16 cellular contexts compared by ENCODE assay signal in the genomic region with DNA sequence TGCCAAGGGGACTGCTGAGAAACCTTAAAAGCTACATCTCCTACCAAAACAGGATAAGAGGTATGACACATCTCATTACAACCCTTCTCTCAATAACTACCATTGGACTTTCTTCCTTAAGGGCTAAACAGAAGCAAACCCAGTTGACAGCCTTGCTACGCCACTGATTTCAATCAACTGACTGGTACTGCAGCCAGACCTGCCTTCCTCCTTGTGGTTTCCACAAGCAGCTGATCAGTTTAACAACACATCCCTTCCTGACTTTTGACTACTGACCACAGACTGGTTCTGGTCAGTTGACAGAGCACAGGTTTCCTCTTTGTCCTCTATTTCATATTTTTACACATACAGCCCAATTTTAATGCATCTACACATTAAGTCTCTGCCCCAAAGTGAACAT.
"Had no signal": no experiment of that assay in that cellular context is flagged by ENCODE, and none has a peak within 500 bp of the region (broad histone marks: within the 10 kb centered on the region; RNA-seq: fewer than 3 reads in every experiment).

No MANE protein-coding gene starts in this region.

- H3K27me3 Mint-ChIP-seq: activated CD4-positive, alpha-beta T cell treated with anti-CD3 and anti-CD28 coated beads, Interleukin-2, amount 10 ng/mL, durations not matched to agents 7 days and 5 days; dendritic cell treated with granulocyte-macrophage colony-stimulating factor and Interleukin-4, amounts not matched to agents 40 ng/mL and 50 ng/mL, for 4 days had no signal

- H3K27ac Mint-ChIP-seq: activated CD4-positive, alpha-beta T cell treated with anti-CD3 and anti-CD28 coated beads, Interleukin-2, amount 10 ng/mL, durations not matched to agents 7 days and 5 days; activated T-helper 1 cell treated with anti-CD3 and anti-CD28 coated beads, Interleukin-12 subunit alpha, Interleukin-12 subunit beta, Interleukin-2, Interleukin-4 antibody, amounts not matched to agents 30 ng/mL and 10 ng/mL and 1 ng/mL, durations not matched to agents 14 hours and 24 hours and 36 hours; dendritic cell treated with granulocyte-macrophage colony-stimulating factor and Interleukin-4, amounts not matched to agents 40 ng/mL and 50 ng/mL, for 4 days; effector memory CD8-positive, alpha-beta T cell; nephron had no signal

- DNase-seq: activated CD4-positive, alpha-beta T cell treated with anti-CD3 and anti-CD28 coated beads, Interleukin-2, amount 10 ng/mL, durations not matched to agents 7 days and 5 days; activated CD8-positive, alpha-beta memory T cell treated with anti-CD3 and anti-CD28 coated beads for 24 hours; activated naive CD4-positive, alpha-beta T cell treated with Interleukin-2 at 50 U/mL for 16 hours; aorta; effector memory CD8-positive, alpha-beta T cell; foreskin keratinocyte; left colon; mucosa of descending colon; occipital lobe; psoas muscle; right lobe of liver; stimulated activated naive CD8-positive, alpha-beta T cell treated with anti-CD3 and anti-CD28 coated beads, Interleukin-15, Interleukin-2, amounts not matched to agents 100 U/mL and 50 U/mL, for 24 hours; transverse colon had no signal

- H3K27ac ChIP-seq: foreskin keratinocyte, psoas muscle, right lobe of liver, transverse colon had no signal

- H3K27me3 ChIP-seq: foreskin keratinocyte, right lobe of liver, transverse colon had no signal

- H3K9me3 ChIP-seq: mucosa of descending colon, psoas muscle, right lobe of liver, transverse colon had no signal

- H3K4me1 ChIP-seq: foreskin keratinocyte, right lobe of liver, transverse colon had no signal

- H3K4me3 Mint-ChIP-seq: activated CD4-positive, alpha-beta T cell treated with anti-CD3 and anti-CD28 coated beads, Interleukin-2, amount 10 ng/mL, durations not matched to agents 7 days and 5 days; activated T-helper 1 cell treated with anti-CD3 and anti-CD28 coated beads, Interleukin-12 subunit alpha, Interleukin-12 subunit beta, Interleukin-2, Interleukin-4 antibody, amounts not matched to agents 30 ng/mL and 10 ng/mL and 1 ng/mL, durations not matched to agents 14 hours and 24 hours and 36 hours; dendritic cell treated with granulocyte-macrophage colony-stimulating factor and Interleukin-4, amounts not matched to agents 40 ng/mL and 50 ng/mL, for 4 days; effector memory CD8-positive, alpha-beta T cell; nephron had no signal

- H3K4me1 Mint-ChIP-seq: activated CD4-positive, alpha-beta T cell treated with anti-CD3 and anti-CD28 coated beads, Interleukin-2, amount 10 ng/mL, durations not matched to agents 7 days and 5 days had no signal

- H3K4me3 ChIP-seq: mucosa of descending colon, psoas muscle, right lobe of liver, transverse colon had no signal

- H3K9me3 Mint-ChIP-seq: activated CD4-positive, alpha-beta T cell treated with anti-CD3 and anti-CD28 coated beads, Interleukin-2, amount 10 ng/mL, durations not matched to agents 7 days and 5 days; activated T-helper 1 cell treated with anti-CD3 and anti-CD28 coated beads, Interleukin-12 subunit alpha, Interleukin-12 subunit beta, Interleukin-2, Interleukin-4 antibody, amounts not matched to agents 30 ng/mL and 10 ng/mL and 1 ng/mL, durations not matched to agents 14 hours and 24 hours and 36 hours had no signal

- H3K36me3 ChIP-seq: right lobe of liver, transverse colon had no signal
